In the genomic region with DNA sequence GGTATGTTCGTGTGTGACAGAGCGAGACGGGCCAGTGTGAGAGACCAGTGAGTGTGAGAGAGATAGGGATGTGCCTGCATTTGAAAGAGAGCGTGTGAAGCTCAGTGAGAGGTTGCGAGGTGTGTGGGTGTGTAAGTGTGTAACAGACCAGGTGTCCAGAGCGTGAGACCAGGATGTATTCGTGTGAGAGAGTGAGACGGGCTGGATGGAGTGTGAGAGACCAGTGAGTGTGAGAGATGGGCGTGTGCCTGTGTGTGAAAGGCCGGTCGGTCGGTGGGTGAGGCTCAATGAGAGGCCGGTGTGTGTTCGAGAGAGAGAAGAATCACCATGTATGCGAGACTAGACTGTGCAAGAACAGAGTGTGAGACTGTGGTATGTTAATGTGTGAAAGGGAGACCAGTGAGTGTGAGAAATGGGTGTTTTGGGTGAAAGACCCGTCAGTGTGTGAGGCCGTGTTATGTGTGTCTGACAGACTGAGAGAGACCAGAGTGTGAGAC, we compare ENCODE assay signal across 11 cellular contexts. TPM values are rescaled to one million over a fixed set of nuclear protein-coding genes. Genes with fewer than 3 reads are reported as not detected.
DNase-seq lines count a peak whose midpoint lies in the region; ATAC-seq and TF ChIP-seq lines count a peak whose summit lies in the region.
"Had no signal": no experiment of that assay in that cellular context is flagged by ENCODE, and none has a peak within 500 bp of the region (broad histone marks: within the 10 kb centered on the region; RNA-seq: fewer than 3 reads in every experiment).

No MANE protein-coding gene starts in this region.

- no peaks in the 10 kb centered on the region for H3F3A ChIP-seq in GM23338 (replicated peaks; ENCODE audit: low read depth)

- intact Hi-C loops in adrenal gland (cut with DNase I) (loop anchor here in 1 of 2 donors (10.0 kb wide), 1 partner anchor 104 kb away; a partner anchor contains a TSS), stomach (cut with DNase I; ENCODE audit: low total_unique reads) (no loop called here)

- 4 to 6% (median 5%) methylated on average over 17 of the region's 17 CpGs for WGBS in adrenal gland, 4 donors
- 2 to 8% (median 5%) methylated on average over 17 of the region's 17 CpGs for WGBS in stomach, 5 donors

- DNase-seq in GM23338 (ENCODE audit: low spot score), result no peak
- no peak for DNase-seq in adrenal gland
- peak; percentile 7 to 22 (median 10) for DNase-seq in immature natural killer cell
- no peak for DNase-seq in stomach
- no peak for DNase-seq in activated CD4-positive, CD25-positive, alpha-beta regulatory T cell (lab: John Stamatoyannopoulos, UW)
- DNase-seq in effector memory CD8-positive, alpha-beta T cell, result no peak

- H3K27me3 ChIP-seq in GM23338 (ENCODE audit: insufficient read depth) (no peaks in the 10 kb centered on the region), adrenal gland (no peaks in the 10 kb centered on the region), stomach (no peaks in the 10 kb centered on the region)

- H3K4me3 ChIP-seq in GM23338 (peak overlapping the region; percentile 72), adrenal gland (peak overlapping the region in 3 of 4 donors; percentile 52 to 78 (median 64)), stomach (peak overlapping the region; percentile 57 to 76 (median 68))

- no peak for TF ChIP-seq EP300 in stomach (IDR thresholded peaks at IDR 0.05)

- H3K4me1 ChIP-seq in GM23338 (ENCODE audit: insufficient read depth), result no peaks in the 10 kb centered on the region
- H3K4me1 ChIP-seq in adrenal gland (replicated peaks in 1 of 2), result peaks cover 4 to 14% of the 10 kb centered on the region in 2 donors
- H3K4me1 ChIP-seq in stomach, result peaks cover 7 to 16% (median 14%) of the 10 kb centered on the region in 4 donors

- H3K4me1 Mint-ChIP-seq in GM23338 (no peaks in the 10 kb centered on the region), immature natural killer cell (peaks cover 0 to 10% of the 10 kb centered on the region in 2 donors)
- no peaks in the 10 kb centered on the region for H3K4me1 Mint-ChIP-seq in effector memory CD8-positive, alpha-beta T cell (ENCODE audit: low read depth in 2 of 2)
- H3K4me1 Mint-ChIP-seq: stimulated activated memory B cell treated with anti-CD40 and anti-IgM and Interleukin-4, amounts not matched to agents 10 μg/mL and 1 μg/mL and 100 μg/mL, for 72 hours had no signal

- H3K4me2 ChIP-seq in GM23338, result peak overlapping the region; percentile 84

- H3K79me2 ChIP-seq in GM23338 (replicated peaks; ENCODE audit: insufficient read depth), result no peaks in the 10 kb centered on the region

- H3K4me3 Mint-ChIP-seq in GM23338, result no peak overlapping the region
- H3K4me3 Mint-ChIP-seq in immature natural killer cell, result no peak overlapping the region
- no peak overlapping the region for H3K4me3 Mint-ChIP-seq in effector memory CD8-positive, alpha-beta T cell
- H3K4me3 Mint-ChIP-seq: naive thymus-derived CD8-positive, alpha-beta T cell; stimulated activated memory B cell treated with anti-CD40 and anti-IgM and Interleukin-4, amounts not matched to agents 10 μg/mL and 1 μg/mL and 100 μg/mL, for 72 hours had no signal

- H3K9me3 ChIP-seq in adrenal gland (replicated peaks in 1 of 3), result peaks cover 0 to 4% (median 0%) of the 10 kb centered on the region in 3 donors
- H3K9me3 ChIP-seq in stomach, result peaks cover 0 to 72% (median 35%) of the 10 kb centered on the region in 4 donors

- H3K36me3 ChIP-seq in GM23338 (ENCODE audit: insufficient read depth) (0 out of 2 replicates have a peak, but pooled peaks cover 6% of the 10 kb centered on the region), adrenal gland (replicated peaks in 1 of 2) (no peaks in the 10 kb centered on the region), stomach (peaks cover 0 to 23% (median 16%) of the 10 kb centered on the region in 4 donors)

- H3K27me3 Mint-ChIP-seq in GM23338 (ENCODE audit: insufficient read depth, low read depth, poor library complexity) (peaks cover 3% of the 10 kb centered on the region), immature natural killer cell (ENCODE audit: low read depth in 3 of 3) (peaks cover 0 to 4% (median 0%) of the 10 kb centered on the region in 3 donors)
- H3K27me3 Mint-ChIP-seq in effector memory CD8-positive, alpha-beta T cell, result no peaks in the 10 kb centered on the region
- H3K27me3 Mint-ChIP-seq: stimulated activated memory B cell treated with anti-CD40 and anti-IgM and Interleukin-4, amounts not matched to agents 10 μg/mL and 1 μg/mL and 100 μg/mL, for 72 hours had no signal

- no peaks in the 10 kb centered on the region for H3K9me2 ChIP-seq in GM23338 (ENCODE audit: insufficient read depth)

- H4K20me1 ChIP-seq in GM23338 (replicated peaks; ENCODE audit: insufficient read depth), result no peaks in the 10 kb centered on the region

- H3K27ac Mint-ChIP-seq in GM23338, result no peak overlapping the region
- H3K27ac Mint-ChIP-seq in immature natural killer cell, result no peak overlapping the region
- no peak overlapping the region for H3K27ac Mint-ChIP-seq in effector memory CD8-positive, alpha-beta T cell
- H3K27ac Mint-ChIP-seq: stimulated activated memory B cell treated with anti-CD40 and anti-IgM and Interleukin-4, amounts not matched to agents 10 μg/mL and 1 μg/mL and 100 μg/mL, for 72 hours had no signal

- TF ChIP-seq CTCF in GM23338 (conservative IDR thresholded peaks at IDR 0.05; ENCODE audit: low read depth in 2 of 2) (no peak), adrenal gland (IDR thresholded peaks at IDR 0.05) (no peak), stomach (IDR thresholded peaks at IDR 0.05) (no peak)

- TF ChIP-seq POLR2A in adrenal gland (IDR thresholded peaks at IDR 0.05), result no peak
- no peak for TF ChIP-seq POLR2A in stomach (IDR thresholded peaks at IDR 0.05)

- ATAC-seq in GM23338 (no peak), HG02678 (IDR thresholded peaks at IDR 0.05; ENCODE audit: unreplicated experiment) (no peak), HG03196 (IDR thresholded peaks at IDR 0.05; ENCODE audit: unreplicated experiment) (no peak)
- ATAC-seq in effector memory CD8-positive, alpha-beta T cell (replicated peaks), result no peak

- H3K27ac ChIP-seq in GM23338 (ENCODE audit: low read depth) (no peak overlapping the region), adrenal gland (peak overlapping the region in 4 of 5 donors; percentile 87 to 97 (median 90)), stomach (peak overlapping the region; percentile 90 to 97 (median 95))

- H3K36me3 Mint-ChIP-seq in GM23338 (ENCODE audit: low read depth), result peaks cover 8% of the 10 kb centered on the region
- H3K36me3 Mint-ChIP-seq in immature natural killer cell, result peaks cover 2 to 11% (median 10%) of the 10 kb centered on the region in 3 donors
- H3K36me3 Mint-ChIP-seq in effector memory CD8-positive, alpha-beta T cell (ENCODE audit: insufficient read depth), result no peaks in the 10 kb centered on the region

- H2AFZ ChIP-seq in GM23338, result peak overlapping the region; percentile 97

- H3K9me3 Mint-ChIP-seq in GM23338 (peaks cover 26% of the 10 kb centered on the region), immature natural killer cell (peaks cover 20 to 47% (median 34%) of the 10 kb centered on the region in 6 donors)
- H3K9me3 Mint-ChIP-seq in effector memory CD8-positive, alpha-beta T cell, result peaks cover 0 to 5% of the 10 kb centered on the region in 2 donors

TF ChIP-seq in GM23338, 12 proteins besides CTCF, POLR2A, EP300 and RAD21 (continues in another document):
- no peak for TF ChIP-seq POLR2AphosphoS5 (IDR thresholded peaks at IDR 0.05; ENCODE audit: low read depth)
- TF ChIP-seq, protein P1, sequence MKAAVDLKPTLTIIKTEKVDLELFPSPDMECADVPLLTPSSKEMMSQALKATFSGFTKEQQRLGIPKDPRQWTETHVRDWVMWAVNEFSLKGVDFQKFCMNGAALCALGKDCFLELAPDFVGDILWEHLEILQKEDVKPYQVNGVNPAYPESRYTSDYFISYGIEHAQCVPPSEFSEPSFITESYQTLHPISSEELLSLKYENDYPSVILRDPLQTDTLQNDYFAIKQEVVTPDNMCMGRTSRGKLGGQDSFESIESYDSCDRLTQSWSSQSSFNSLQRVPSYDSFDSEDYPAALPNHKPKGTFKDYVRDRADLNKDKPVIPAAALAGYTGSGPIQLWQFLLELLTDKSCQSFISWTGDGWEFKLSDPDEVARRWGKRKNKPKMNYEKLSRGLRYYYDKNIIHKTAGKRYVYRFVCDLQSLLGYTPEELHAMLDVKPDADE (IDR thresholded peaks at IDR 0.05), result no peak
- TF ChIP-seq ZNF114 (CRISPR knock-in tag; IDR thresholded peaks at IDR 0.05), result no peak

RNA-seq across cellular contexts. Expression of a gene that starts 0.7 kb away (rescaled TPM):
- 1.1 TPM in 2 replicates for total RNA-seq in GM23338 (2014; rRNA removed; shearing (Covaris generic))
- polyA plus RNA-seq in GM23338 (2016; fragmentation: Nextera tagmentation; extraction: Ambion mirVana) (0.63 and 1.1 TPM in 2 replicates), adrenal gland (1 to 10 TPM; 4.3 to 9.7 (median 6.4) TPM), immature natural killer cell (under 1 TPM in 2 of 3 donors, not detected in 1; 0.28 to 0.40 TPM), stomach (1 to 10 TPM in 2 of 3 donors, under 1 TPM in 1; 1.00 to 2.8 (median 1.8) TPM)
- total RNA-seq in adrenal gland (10 to 100 TPM in 2 of 8 donors, 1 to 10 TPM in 6; 2.9 to 16.0 (median 6.1) TPM), stomach (1 to 10 TPM in 4 of 5 donors, under 1 TPM in 1; 0.58 to 9.7 (median 1.8) TPM)
- total RNA-seq: OCI-LY7 had no signal

RNA-seq across cellular contexts. Expression of a gene that starts 30.4 kb away (rescaled TPM):
- 5.0 and 7.9 TPM in 2 replicates for total RNA-seq in GM23338 (2014; rRNA removed; shearing (Covaris generic))
- 3.0 and 3.1 TPM in 2 replicates for polyA plus RNA-seq in GM23338 (2016; fragmentation: Nextera tagmentation; extraction: Ambion mirVana)
- total RNA-seq in adrenal gland, result 1 to 10 TPM; 4.0 to 9.5 (median 7.5) TPM
- 1 to 10 TPM; 7.0 to 9.3 (median 8.1) TPM for polyA plus RNA-seq in adrenal gland
- polyA plus RNA-seq in immature natural killer cell, result 1 to 10 TPM; 2.4 to 5.3 (median 5.2) TPM
- 10 to 100 TPM in 2 of 5 donors, 1 to 10 TPM in 3; 3.2 to 83.4 (median 9.9) TPM for total RNA-seq in stomach
- 1 to 10 TPM; 1.6 to 3.5 (median 3.1) TPM for polyA plus RNA-seq in stomach
- total RNA-seq: OCI-LY7 had no signal

RNA-seq across cellular contexts. Expression of a gene that starts 31.2 kb away (rescaled TPM):
- total RNA-seq in GM23338 (2014; rRNA removed; shearing (Covaris generic)), result 8.3 and 8.6 TPM in 2 replicates
- polyA plus RNA-seq in GM23338 (2016; fragmentation: Nextera tagmentation; extraction: Ambion mirVana) (4.9 and 5.6 TPM in 2 replicates), adrenal gland (10 to 100 TPM in 2 of 3 donors, 1 to 10 TPM in 1; 8.8 to 18.0 (median 10.7) TPM), immature natural killer cell (1 to 10 TPM in 1 of 3 donors, under 1 TPM in 2; 0.21 to 1.6 (median 0.32) TPM), stomach (1 to 10 TPM in 2 of 3 donors, under 1 TPM in 1; 0.75 to 4.9 (median 2.5) TPM)
- total RNA-seq in adrenal gland (10 to 100 TPM in 2 of 8 donors, 1 to 10 TPM in 6; 1.6 to 12.6 (median 5.5) TPM), stomach (1 to 10 TPM in 3 of 5 donors, not detected in 2; 1.3 to 7.9 (median 5.4) TPM)
- total RNA-seq: OCI-LY7 had no signal

RNA-seq across cellular contexts. Expression of a gene that starts 58.9 kb away (rescaled TPM):
- total RNA-seq in GM23338 (2014; rRNA removed; shearing (Covaris generic)), result 7.0 and 8.7 TPM in 2 replicates
- polyA plus RNA-seq in GM23338 (2016; fragmentation: Nextera tagmentation; extraction: Ambion mirVana) (4.7 and 5.6 TPM in 2 replicates), adrenal gland (10 to 100 TPM in 1 of 3 donors, 1 to 10 TPM in 2; 5.5 to 16.2 (median 7.4) TPM), immature natural killer cell (1 to 10 TPM in 2 of 3 donors, not detected in 1; 1.7 to 2.9 TPM), stomach (1 to 10 TPM; 1.1 to 4.3 (median 1.4) TPM)
- total RNA-seq in adrenal gland (1 to 10 TPM; 1.4 to 7.5 (median 4.3) TPM), stomach (1 to 10 TPM; 1.0 to 5.4 (median 1.8) TPM)

Comparison
In these comparisons a context has a peak if more than half of its experiments do, and no peak if none do; other contexts are left out.
1. DNase-seq: peak in immature natural killer cell (3 of 3); none in GM23338 (single experiment), adrenal gland (0 of 7), stomach (single experiment), activated CD4-positive, CD25-positive, alpha-beta regulatory T cell (0 of 4) and effector memory CD8-positive, alpha-beta T cell (0 of 3).
2. Peak in every context shown above with its lines, with median percentiles within 50 percentile points of each other: H3K4me3 ChIP-seq.